Comparison of ENCODE assay signal across 2 cellular contexts in genomic region chr3:71131385-71131871, GRCh38.
TF ChIP-seq lines count a peak whose summit lies in the region.

No MANE protein-coding gene starts in this region.

TF ChIP-seq in liver, 16 proteins besides CTCF, POLR2A, EP300 and RAD21 (continued from another document):
- TF ChIP-seq, protein P1, sequence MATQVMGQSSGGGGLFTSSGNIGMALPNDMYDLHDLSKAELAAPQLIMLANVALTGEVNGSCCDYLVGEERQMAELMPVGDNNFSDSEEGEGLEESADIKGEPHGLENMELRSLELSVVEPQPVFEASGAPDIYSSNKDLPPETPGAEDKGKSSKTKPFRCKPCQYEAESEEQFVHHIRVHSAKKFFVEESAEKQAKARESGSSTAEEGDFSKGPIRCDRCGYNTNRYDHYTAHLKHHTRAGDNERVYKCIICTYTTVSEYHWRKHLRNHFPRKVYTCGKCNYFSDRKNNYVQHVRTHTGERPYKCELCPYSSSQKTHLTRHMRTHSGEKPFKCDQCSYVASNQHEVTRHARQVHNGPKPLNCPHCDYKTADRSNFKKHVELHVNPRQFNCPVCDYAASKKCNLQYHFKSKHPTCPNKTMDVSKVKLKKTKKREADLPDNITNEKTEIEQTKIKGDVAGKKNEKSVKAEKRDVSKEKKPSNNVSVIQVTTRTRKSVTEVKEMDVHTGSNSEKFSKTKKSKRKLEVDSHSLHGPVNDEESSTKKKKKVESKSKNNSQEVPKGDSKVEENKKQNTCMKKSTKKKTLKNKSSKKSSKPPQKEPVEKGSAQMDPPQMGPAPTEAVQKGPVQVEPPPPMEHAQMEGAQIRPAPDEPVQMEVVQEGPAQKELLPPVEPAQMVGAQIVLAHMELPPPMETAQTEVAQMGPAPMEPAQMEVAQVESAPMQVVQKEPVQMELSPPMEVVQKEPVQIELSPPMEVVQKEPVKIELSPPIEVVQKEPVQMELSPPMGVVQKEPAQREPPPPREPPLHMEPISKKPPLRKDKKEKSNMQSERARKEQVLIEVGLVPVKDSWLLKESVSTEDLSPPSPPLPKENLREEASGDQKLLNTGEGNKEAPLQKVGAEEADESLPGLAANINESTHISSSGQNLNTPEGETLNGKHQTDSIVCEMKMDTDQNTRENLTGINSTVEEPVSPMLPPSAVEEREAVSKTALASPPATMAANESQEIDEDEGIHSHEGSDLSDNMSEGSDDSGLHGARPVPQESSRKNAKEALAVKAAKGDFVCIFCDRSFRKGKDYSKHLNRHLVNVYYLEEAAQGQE (IDR thresholded peaks at IDR 0.05): no peak
- TF ChIP-seq GABPA (IDR thresholded peaks at IDR 0.05 in 1 of 2, conservative IDR thresholded peaks at IDR 0.05 in 1 of 2) (no peak), EGR1 (IDR thresholded peaks at IDR 0.05; ENCODE audit: low read depth in 2 of 2) (no peak), HNF4A (conservative IDR thresholded peaks at IDR 0.05) (no peak), ATF3 (IDR thresholded peaks at IDR 0.05) (no peak)

TF ChIP-seq in HepG2, 621 proteins besides CTCF, POLR2A, EP300 and RAD21 (continued from another document):
- TF ChIP-seq PRDM15 (CRISPR knock-in tag; IDR thresholded peaks at IDR 0.05): no peak
- no peak for TF ChIP-seq SATB2 (CRISPR knock-in tag; IDR thresholded peaks at IDR 0.05)
- TF ChIP-seq RFXANK (CRISPR knock-in tag; IDR thresholded peaks at IDR 0.05): no peak
- no peak for TF ChIP-seq HOXA5 (CRISPR knock-in tag; IDR thresholded peaks at IDR 0.05)
- TF ChIP-seq ZNF792 (CRISPR knock-in tag; IDR thresholded peaks at IDR 0.05): no peak
